ENCODE assay signal across 19 cellular contexts in the genomic region with DNA sequence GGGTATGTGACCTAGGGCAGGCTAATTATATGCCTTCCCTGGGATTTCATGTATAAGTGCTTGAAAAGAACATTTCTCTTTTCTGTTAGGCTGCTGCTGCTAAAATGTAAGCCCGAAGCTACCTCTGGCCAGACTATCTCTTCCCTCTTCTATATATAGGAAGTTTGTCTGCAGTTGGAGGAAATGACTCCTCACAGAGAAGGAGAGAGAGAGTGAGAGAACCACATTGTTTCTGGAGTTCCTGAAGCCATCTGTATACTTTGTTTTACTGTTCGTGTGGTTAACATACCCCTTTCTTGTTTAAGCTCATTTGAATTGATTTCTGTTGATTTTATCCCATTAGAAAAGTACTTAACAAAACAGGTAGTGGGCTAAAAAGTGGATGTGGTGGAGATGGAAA.
A peak's percentile ranks its signal among the peaks of the same experiment; 100 is the strongest.
DNase-seq lines count a peak whose midpoint lies in the region; ATAC-seq lines count a peak whose summit lies in the region.
"Had no signal": no experiment of that assay in that cellular context is flagged by ENCODE, and none has a peak within 500 bp of the region (broad histone marks: within the 10 kb centered on the region; RNA-seq: fewer than 3 reads in every experiment).

No MANE protein-coding gene starts in this region.

- no peak for DNase-seq in stimulated activated naive CD8-positive, alpha-beta T cell treated with anti-CD3 and anti-CD28 coated beads, Interleukin-15, Interleukin-2, amounts not matched to agents 100 U/mL and 50 U/mL, for 24 hours
- peak; percentile 13 for DNase-seq in NAMALWA (ENCODE audit: low spot score)
- DNase-seq in right cardiac atrium = no peak
- DNase-seq in NCI-H1105 treated with DMSO at 0.1 percent for 48 hours (lab: John Stamatoyannopoulos, UW) = no peak
- DNase-seq: activated CD4-positive, alpha-beta T cell treated with anti-CD3 and anti-CD28 coated beads for 48 hours; activated T-cell treated with anti-CD3 and anti-CD28 coated beads for 4 hours; Calu3; H7; kidney glomerular epithelial cell; NCI-H2029 treated with DMSO at 0.1 percent for 48 hours; NCI-H524 treated with DMSO at 0.1 percent for 48 hours; RPMI8226; substantia nigra had no signal

- H3K9me3 Mint-ChIP-seq in stimulated activated naive CD8-positive, alpha-beta T cell treated with anti-CD3 and anti-CD28 coated beads, Interleukin-15, Interleukin-2, amounts not matched to agents 100 ng/mL and 50 ng/mL, for 24 hours = no peaks in the 10 kb centered on the region

- no peaks in the 10 kb centered on the region for H3K4me1 ChIP-seq in right cardiac atrium (ENCODE audit: control insufficient read depth, insufficient read depth, low read length)

- H3K4me3 ChIP-seq in right cardiac atrium (ENCODE audit: low read length) = no peak overlapping the region

- no peak overlapping the region for H3K27ac ChIP-seq in right cardiac atrium (ENCODE audit: low read length)

- no peak overlapping the region for H3K4me3 Mint-ChIP-seq in stimulated activated naive CD8-positive, alpha-beta T cell treated with anti-CD3 and anti-CD28 coated beads, Interleukin-15, Interleukin-2, amounts not matched to agents 100 ng/mL and 50 ng/mL, for 24 hours

- H3K36me3 Mint-ChIP-seq in stimulated activated naive CD8-positive, alpha-beta T cell treated with anti-CD3 and anti-CD28 coated beads, Interleukin-15, Interleukin-2, amounts not matched to agents 100 ng/mL and 50 ng/mL, for 24 hours (ENCODE audit: low read depth) = no peaks in the 10 kb centered on the region
- H3K36me3 Mint-ChIP-seq: activated naive CD4-positive, alpha-beta T cell treated with anti-CD3 and anti-CD28 coated beads, Interleukin-2, amount 50 U/mL, for 72 hours had no signal

- no peak for ATAC-seq in stimulated activated naive CD8-positive, alpha-beta T cell treated with anti-CD3 and anti-CD28 coated beads, Interleukin-15, Interleukin-2, amounts not matched to agents 100 U/mL and 50 U/mL, for 24 hours
- ATAC-seq in right cardiac atrium = peak; percentile 16 to 31
- no peak for ATAC-seq in HG02981 (IDR thresholded peaks at IDR 0.05; ENCODE audit: unreplicated experiment)
- no peak for ATAC-seq in HG02763 (IDR thresholded peaks at IDR 0.05; ENCODE audit: unreplicated experiment)
- no peak for ATAC-seq in GM18861 (IDR thresholded peaks at IDR 0.05; ENCODE audit: unreplicated experiment)
- ATAC-seq: activated naive CD4-positive, alpha-beta T cell treated with anti-CD3 and anti-CD28 coated beads, Interleukin-2, amount 50 U/mL, for 72 hours had no signal

- no peaks in the 10 kb centered on the region for H3K9me3 ChIP-seq in right cardiac atrium (ENCODE audit: control insufficient read depth, low read length)

- 38% methylated on average over 2 of the region's 2 CpGs for WGBS in right cardiac atrium

- no peaks in the 10 kb centered on the region for H3K27me3 Mint-ChIP-seq in stimulated activated naive CD8-positive, alpha-beta T cell treated with anti-CD3 and anti-CD28 coated beads, Interleukin-15, Interleukin-2, amounts not matched to agents 100 ng/mL and 50 ng/mL, for 24 hours
- H3K27me3 Mint-ChIP-seq: progenitor cell of endocrine pancreas had no signal

- intact Hi-C loops in right cardiac atrium (cut with DNase I) = no loop called here

- peaks cover 33% of the 10 kb centered on the region for H3K4me1 Mint-ChIP-seq in stimulated activated naive CD8-positive, alpha-beta T cell treated with anti-CD3 and anti-CD28 coated beads, Interleukin-15, Interleukin-2, amounts not matched to agents 100 ng/mL and 50 ng/mL, for 24 hours (ENCODE audit: low read depth)

- peak overlapping the region; percentile 5 for H3K27ac Mint-ChIP-seq in stimulated activated naive CD8-positive, alpha-beta T cell treated with anti-CD3 and anti-CD28 coated beads, Interleukin-15, Interleukin-2, amounts not matched to agents 100 ng/mL and 50 ng/mL, for 24 hours
- H3K27ac Mint-ChIP-seq: activated naive CD4-positive, alpha-beta T cell treated with anti-CD3 and anti-CD28 coated beads, Interleukin-2, amount 50 U/mL, for 72 hours; progenitor cell of endocrine pancreas had no signal

- H3K27me3 ChIP-seq in right cardiac atrium (ENCODE audit: control insufficient read depth, insufficient read depth) = no peaks in the 10 kb centered on the region

Comparison
In these comparisons a context has a peak if more than half of its experiments do, and no peak if none do; other contexts are left out.
1. ATAC-seq: peak in right cardiac atrium (2 of 2); none in stimulated activated naive CD8-positive, alpha-beta T cell treated with anti-CD3 and anti-CD28 coated beads, Interleukin-15, Interleukin-2, amounts not matched to agents 100 U/mL and 50 U/mL, for 24 hours (single experiment), HG02981 (single experiment), HG02763 (single experiment) and GM18861 (single experiment).